Comparison of ENCODE assay signal across 21 cellular contexts in genomic region chr11:63761173-63761572, GRCh38. TPM values are rescaled to one million over a fixed set of nuclear protein-coding genes. Genes with fewer than 3 reads are reported as not detected.
DNase-seq lines count a peak whose midpoint lies in the region; ATAC-seq, FAIRE-seq and TF ChIP-seq lines count a peak whose summit lies in the region.
"Had no signal": no experiment of that assay in that cellular context is flagged by ENCODE, and none has a peak within 500 bp of the region (broad histone marks: within the 10 kb centered on the region; RNA-seq: fewer than 3 reads in every experiment).

No MANE protein-coding gene starts in this region.

- TF ChIP-seq EP300 in neural cell (conservative IDR thresholded peaks at IDR 0.05; ENCODE audit: poor library complexity, severe bottlenecking) = no peak

- H3K9ac ChIP-seq in endothelial cell of umbilical vein (replicated peaks; ENCODE audit: extremely low read depth, insufficient read depth, low read length) (no peak overlapping the region), neural cell (ENCODE audit: low read length) (peak overlapping the region; percentile 76)

- H3K4me1 Mint-ChIP-seq in activated CD4-positive, alpha-beta T cell treated with anti-CD3 and anti-CD28 coated beads, Interleukin-2, amount 10 ng/mL, durations not matched to agents 7 days and 5 days = no peaks in the 10 kb centered on the region
- peaks cover 18% of the 10 kb centered on the region for H3K4me1 Mint-ChIP-seq in endothelial cell (ENCODE audit: unreplicated experiment)
- H3K4me1 Mint-ChIP-seq: activated naive CD8-positive, alpha-beta T cell treated with anti-CD3 and anti-CD28 coated beads, Interleukin-2, amount 50 U/mL, for 24 hours; memory B cell had no signal

- H3K9me3 ChIP-seq in endothelial cell of umbilical vein (replicated peaks; ENCODE audit: control insufficient read depth, insufficient read depth, low read length) (no peaks in the 10 kb centered on the region), neural cell (ENCODE audit: low read length) (no peaks in the 10 kb centered on the region)
- H3K9me3 ChIP-seq: right lobe of liver, upper lobe of left lung had no signal

- peaks cover 5% of the 10 kb centered on the region for H3K4me1 ChIP-seq in endothelial cell of umbilical vein (ENCODE audit: control insufficient read depth, extremely low read depth, insufficient read depth, low read length)

- no peaks in the 10 kb centered on the region for H3K9me3 Mint-ChIP-seq in activated CD4-positive, alpha-beta T cell treated with anti-CD3 and anti-CD28 coated beads, Interleukin-2, amount 10 ng/mL, durations not matched to agents 7 days and 5 days
- no peaks in the 10 kb centered on the region for H3K9me3 Mint-ChIP-seq in endothelial cell (ENCODE audit: unreplicated experiment)
- H3K9me3 Mint-ChIP-seq: activated naive CD8-positive, alpha-beta T cell treated with anti-CD3 and anti-CD28 coated beads, Interleukin-2, amount 50 U/mL, for 24 hours; CD4-positive, alpha-beta T cell; memory B cell; T-helper 1 cell treated with Interleukin-12 subunit alpha and Interleukin-12 subunit beta and Interleukin-4 antibody, amounts not matched to agents 30 μg/mL and 1 μg/mL, for 36 hours had no signal

- H3F3A ChIP-seq in neural cell (ENCODE audit: insufficient read depth, low read length, poor library complexity, severe bottlenecking) = no peaks in the 10 kb centered on the region

- no peak for TF ChIP-seq RAD21 in neural cell (conservative IDR thresholded peaks at IDR 0.05)

- no peaks in the 10 kb centered on the region for H3K9me2 ChIP-seq in neural cell (ENCODE audit: insufficient read depth, low read length)

- H2AFZ ChIP-seq in endothelial cell of umbilical vein (ENCODE audit: low read depth, low read length) (no peak overlapping the region), neural cell (ENCODE audit: low read depth, low read length) (no peak overlapping the region)

- POLR2A ChIA-PET in endothelial cell of umbilical vein (lab: Charles Lee) = no interaction called here
- POLR2A ChIA-PET in activated CD4-positive, alpha-beta T cell treated with anti-CD3 and anti-CD28 coated beads, Interleukin-2, amount 10 ng/mL, durations not matched to agents 7 days and 5 days (lab: Charles Lee) = no interaction called here

- no TSS peak for BruUV-seq in endothelial cell of umbilical vein (replicated peaks; lab: Mats Ljungman, UMichigan)

- no peak overlapping the region for H3K4me3 Mint-ChIP-seq in activated CD4-positive, alpha-beta T cell treated with anti-CD3 and anti-CD28 coated beads, Interleukin-2, amount 10 ng/mL, durations not matched to agents 7 days and 5 days
- no peak overlapping the region for H3K4me3 Mint-ChIP-seq in endothelial cell (ENCODE audit: unreplicated experiment)
- H3K4me3 Mint-ChIP-seq: activated naive CD8-positive, alpha-beta T cell treated with anti-CD3 and anti-CD28 coated beads, Interleukin-2, amount 50 U/mL, for 24 hours; memory B cell; T-helper 1 cell treated with Interleukin-12 subunit alpha and Interleukin-12 subunit beta and Interleukin-4 antibody, amounts not matched to agents 30 μg/mL and 1 μg/mL, for 36 hours had no signal

- no peaks in the 10 kb centered on the region for H4K20me1 ChIP-seq in endothelial cell of umbilical vein (replicated peaks; ENCODE audit: control insufficient read depth, extremely low read depth, insufficient read depth, low read length)
- H4K20me1 ChIP-seq in neural cell (ENCODE audit: insufficient read depth) = peaks cover 3% of the 10 kb centered on the region

- CTCF ChIA-PET in endothelial cell of umbilical vein (lab: Charles Lee) = no interaction called here
- CTCF ChIA-PET in activated CD4-positive, alpha-beta T cell treated with anti-CD3 and anti-CD28 coated beads, Interleukin-2, amount 10 ng/mL, durations not matched to agents 7 days and 5 days (lab: Charles Lee) = no interaction called here

- H3K27me3 Mint-ChIP-seq in activated CD4-positive, alpha-beta T cell treated with anti-CD3 and anti-CD28 coated beads, Interleukin-2, amount 10 ng/mL, durations not matched to agents 7 days and 5 days = no peaks in the 10 kb centered on the region
- H3K27me3 Mint-ChIP-seq in endothelial cell (ENCODE audit: unreplicated experiment) = peaks cover 8% of the 10 kb centered on the region
- H3K27me3 Mint-ChIP-seq: activated naive CD8-positive, alpha-beta T cell treated with anti-CD3 and anti-CD28 coated beads, Interleukin-2, amount 50 U/mL, for 24 hours; CD4-positive, alpha-beta T cell; memory B cell had no signal

- no peak overlapping the region for H3K27ac Mint-ChIP-seq in activated CD4-positive, alpha-beta T cell treated with anti-CD3 and anti-CD28 coated beads, Interleukin-2, amount 10 ng/mL, durations not matched to agents 7 days and 5 days
- H3K27ac Mint-ChIP-seq in endothelial cell (ENCODE audit: unreplicated experiment) = no peak overlapping the region
- H3K27ac Mint-ChIP-seq: activated naive CD8-positive, alpha-beta T cell treated with anti-CD3 and anti-CD28 coated beads, Interleukin-2, amount 50 U/mL, for 24 hours; CD4-positive, alpha-beta T cell; memory B cell; T-helper 1 cell treated with Interleukin-12 subunit alpha and Interleukin-12 subunit beta and Interleukin-4 antibody, amounts not matched to agents 30 μg/mL and 1 μg/mL, for 36 hours had no signal

- no peaks in the 10 kb centered on the region for H3K9me1 ChIP-seq in endothelial cell of umbilical vein (replicated peaks; ENCODE audit: control insufficient read depth, extremely low read depth, insufficient read depth, low read length)

- intact Hi-C loops in endothelial cell of umbilical vein (cut with micrococcal nuclease) = no loop called here

- TF ChIP-seq POLR2A in endothelial cell of umbilical vein (IDR thresholded peaks at IDR 0.05; ENCODE audit: low read depth, low read length) = no peak

- H3K4me2 ChIP-seq in endothelial cell of umbilical vein (ENCODE audit: insufficient read depth, low read length) = no peak overlapping the region
- peak overlapping the region; percentile 92 for H3K4me2 ChIP-seq in neural cell (ENCODE audit: low read length)

- H3K36me3 ChIP-seq in endothelial cell of umbilical vein (ENCODE audit: control insufficient read depth in 2 of 2, extremely low read depth in 1 of 2, insufficient read depth in 2 of 2, low read length in 2 of 2) (peaks cover 11% of the 10 kb centered on the region in 2 experiments), neural cell (ENCODE audit: insufficient read depth, low read length) (no peaks in the 10 kb centered on the region)

- H3K4me3 ChIP-seq in endothelial cell of umbilical vein (replicated peaks in 1 of 3; ENCODE audit: insufficient read depth in 1 of 3, low read depth in 1 of 3, low read length in 3 of 3) = no peak overlapping the region
- peak overlapping the region; percentile 70 for H3K4me3 ChIP-seq in neural cell (ENCODE audit: low read length)
- H3K4me3 ChIP-seq in foreskin fibroblast (ENCODE audit: low read depth in 1 of 2, low read length in 2 of 2) = no peak overlapping the region
- H3K4me3 ChIP-seq: upper lobe of left lung had no signal

- H3K27ac ChIP-seq in endothelial cell of umbilical vein (ENCODE audit: insufficient read depth, low read depth, low read length) (no peak overlapping the region), neural cell (ENCODE audit: low read length) (peak overlapping the region; percentile 81)
- H3K27ac ChIP-seq: right lobe of liver, upper lobe of left lung had no signal

- no peak for TF ChIP-seq CTCF in endothelial cell of umbilical vein (IDR thresholded peaks at IDR 0.05; ENCODE audit: extremely low read depth in 1 of 2, insufficient read depth in 1 of 2, low read depth in 1 of 2, low read length in 2 of 2)
- TF ChIP-seq CTCF in neural cell (IDR thresholded peaks at IDR 0.05; ENCODE audit: poor library complexity, severe bottlenecking) = no peak
- TF ChIP-seq CTCF in foreskin fibroblast (IDR thresholded peaks at IDR 0.05; ENCODE audit: low read depth, low read length) = no peak
- no peak for TF ChIP-seq CTCF in endothelial cell (IDR thresholded peaks at IDR 0.05; ENCODE audit: unreplicated experiment)

- ATAC-seq in HG03108 (IDR thresholded peaks at IDR 0.05; ENCODE audit: unreplicated experiment) = no peak
- ATAC-seq: activated naive CD8-positive, alpha-beta T cell treated with anti-CD3 and anti-CD28 coated beads, Interleukin-2, amount 50 U/mL, for 24 hours; right lobe of liver had no signal

- dilution Hi-C loops in endothelial cell of umbilical vein (cut with MboI; ENCODE audit: extremely low pct_ligation_motif_present, low sequenced_read_pairs) = no loop called here

- H3K79me2 ChIP-seq in endothelial cell of umbilical vein (ENCODE audit: control insufficient read depth, insufficient read depth, low read length) (peaks cover 5% of the 10 kb centered on the region), neural cell (replicated peaks; ENCODE audit: insufficient read depth, low read length) (peaks cover 39% of the 10 kb centered on the region)

- DNase-seq in ELF-1 (ENCODE audit: low read depth, low spot score) (peak; percentile 88), NCI-H345 treated with DMSO at 0.1 percent for 48 hours (lab: John Stamatoyannopoulos, UW; ENCODE audit: unreplicated experiment) (peak; percentile 21), endothelial cell of umbilical vein (ENCODE audit: low read depth, low spot score) (no peak), foreskin fibroblast (no peak), endothelial cell (ENCODE audit: low spot score) (no peak)
- DNase-seq in activated CD4-positive, alpha-beta T cell treated with anti-CD3 and anti-CD28 coated beads, Interleukin-2, amount 10 ng/mL, durations not matched to agents 7 days and 5 days = no peak
- DNase-seq: activated naive CD8-positive, alpha-beta T cell treated with anti-CD3 and anti-CD28 coated beads, Interleukin-2, amount 50 U/mL, for 24 hours; CD4-positive, alpha-beta T cell; DMS53; NCI-H1417 treated with DMSO at 0.1 percent for 48 hours; NCI-H510A; SIG-M5; stimulated activated naive CD4-positive, alpha-beta T cell treated with Interleukin-2 at 50 U/mL for 16 hours had no signal

- FAIRE-seq in endothelial cell of umbilical vein (lab: Jason Lieb, UNC) = no peak
- FAIRE-seq: HTR-8/SVneo had no signal

- H3K36me3 Mint-ChIP-seq in activated CD4-positive, alpha-beta T cell treated with anti-CD3 and anti-CD28 coated beads, Interleukin-2, amount 10 ng/mL, durations not matched to agents 7 days and 5 days (ENCODE audit: low read depth) = peaks cover 7% of the 10 kb centered on the region
- peaks cover 6% of the 10 kb centered on the region for H3K36me3 Mint-ChIP-seq in endothelial cell (ENCODE audit: low read depth, unreplicated experiment)

- no peaks in the 10 kb centered on the region for H3K27me3 ChIP-seq in endothelial cell of umbilical vein (ENCODE audit: control insufficient read depth in 2 of 2, insufficient read depth in 2 of 2, low read length in 2 of 2)
- no peaks in the 10 kb centered on the region for H3K27me3 ChIP-seq in neural cell (ENCODE audit: insufficient read depth, low read depth, low read length)
- H3K27me3 ChIP-seq: dorsolateral prefrontal cortex, right lobe of liver, upper lobe of left lung had no signal

RNA-seq across cellular contexts. Expression of gene ZFTA, which starts 7.4 kb away (rescaled TPM):
- 25.2 and 32.0 TPM in 2 replicates for total RNA-seq in endothelial cell of umbilical vein
- 9.9 and 10.5 TPM in 2 replicates for polyA plus RNA-seq in endothelial cell of umbilical vein
- polyA plus RNA-seq in endothelial cell of umbilical vein (2011; cell fraction: cytosol; rRNA removed) = 7.3 and 9.3 TPM in 2 replicates
- 26.9 and 27.3 TPM in 2 replicates for polyA plus RNA-seq in endothelial cell of umbilical vein (2011; cell fraction: nucleus; rRNA removed)
- 15.5 and 19.3 TPM in 2 replicates for polyA plus RNA-seq in endothelial cell of umbilical vein (2012)
- 8.2 and 10.5 TPM in 2 replicates for polyA minus RNA-seq in endothelial cell of umbilical vein
- 12.8 TPM for polyA minus RNA-seq in endothelial cell of umbilical vein (2011; cell fraction: cytosol; rRNA and poly(A)+ RNA removed)
- 5.7 and 8.3 TPM in 2 replicates for polyA minus RNA-seq in endothelial cell of umbilical vein (2011; cell fraction: nucleus; rRNA and poly(A)+ RNA removed)
- polyA plus RNA-seq in neural cell = 82.5 and 103 TPM in 2 replicates
- polyA minus RNA-seq in neural cell = 110 and 123 TPM in 2 replicates
- 1 to 10 TPM; 1.1 TPM for total RNA-seq in activated CD4-positive, alpha-beta T cell treated with anti-CD3 and anti-CD28 coated beads, Interleukin-2, amount 10 ng/mL, durations not matched to agents 7 days and 5 days
- 41.1 TPM for total RNA-seq in endothelial cell (ENCODE audit: unreplicated experiment)

RNA-seq across cellular contexts. Expression of gene SPINDOC, which starts 52.1 kb away (rescaled TPM):
- total RNA-seq in endothelial cell of umbilical vein (51.5 and 54.5 TPM in 2 replicates), endothelial cell (ENCODE audit: unreplicated experiment) (55.3 TPM)
- polyA plus RNA-seq in endothelial cell of umbilical vein (29.4 and 33.8 TPM in 2 replicates), neural cell (20.3 and 27.2 TPM in 2 replicates)
- polyA plus RNA-seq in endothelial cell of umbilical vein (2011; cell fraction: cytosol; rRNA removed) = 28.8 and 40.1 TPM in 2 replicates
- 25.6 and 28.9 TPM in 2 replicates for polyA plus RNA-seq in endothelial cell of umbilical vein (2011; cell fraction: nucleus; rRNA removed)
- 38.6 and 39.9 TPM in 2 replicates for polyA plus RNA-seq in endothelial cell of umbilical vein (2012)
- polyA minus RNA-seq in endothelial cell of umbilical vein (12.0 and 19.1 TPM in 2 replicates), neural cell (27.4 and 33.8 TPM in 2 replicates)
- polyA minus RNA-seq in endothelial cell of umbilical vein (2011; cell fraction: cytosol; rRNA and poly(A)+ RNA removed) = 26.4 TPM
- polyA minus RNA-seq in endothelial cell of umbilical vein (2011; cell fraction: nucleus; rRNA and poly(A)+ RNA removed) = 6.8 and 10.4 TPM in 2 replicates
- total RNA-seq in activated CD4-positive, alpha-beta T cell treated with anti-CD3 and anti-CD28 coated beads, Interleukin-2, amount 10 ng/mL, durations not matched to agents 7 days and 5 days = 10 to 100 TPM; 38.4 to 40.7 TPM

Comparison
In these comparisons a context has a peak if more than half of its experiments do, and no peak if none do; other contexts are left out.
1. DNase-seq: peak in ELF-1 (single experiment) and NCI-H345 treated with DMSO at 0.1 percent for 48 hours (single experiment); none in endothelial cell of umbilical vein (single experiment), foreskin fibroblast (0 of 2), activated CD4-positive, alpha-beta T cell treated with anti-CD3 and anti-CD28 coated beads, Interleukin-2, amount 10 ng/mL, durations not matched to agents 7 days and 5 days (single experiment) and endothelial cell (single experiment).
2. RNA of gene ZFTA, which starts 7.4 kb away (total RNA-seq): 41.1 TPM in endothelial cell (single experiment) and 25.2 to 32.0 TPM in endothelial cell of umbilical vein; 1.1 TPM in activated CD4-positive, alpha-beta T cell treated with anti-CD3 and anti-CD28 coated beads, Interleukin-2, amount 10 ng/mL, durations not matched to agents 7 days and 5 days; every median in the first group is over 10 times any median in the second.